20 cellular contexts compared by ENCODE assay signal in the genomic region with DNA sequence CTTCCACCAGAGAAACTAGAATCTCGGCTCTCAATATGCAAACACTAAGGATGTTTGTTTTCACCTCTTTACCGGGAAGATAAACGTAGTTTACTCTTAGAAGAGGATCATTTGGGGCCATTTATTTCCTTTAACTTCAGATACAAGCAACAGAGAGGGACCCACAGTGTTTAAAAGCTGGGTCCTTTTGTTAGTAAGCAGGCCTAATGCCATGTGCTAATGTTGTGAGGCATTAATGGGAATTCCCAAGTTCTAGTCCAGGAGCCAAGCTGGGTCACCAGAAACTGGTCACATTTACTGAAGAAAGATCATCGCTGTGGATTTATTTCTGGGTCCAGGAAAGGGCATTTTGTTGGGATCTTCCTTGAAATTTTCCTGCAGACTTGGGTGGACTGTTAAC.
"Had no signal": no experiment of that assay in that cellular context is flagged by ENCODE, and none has a peak within 500 bp of the region (broad histone marks: within the 10 kb centered on the region; RNA-seq: fewer than 3 reads in every experiment).

No MANE protein-coding gene starts in this region.

- H3K27me3 ChIP-seq: ovary, testis had no signal

- H3K4me3 ChIP-seq: lung, ovary, smooth muscle cell, testis had no signal

- H3K36me3 Mint-ChIP-seq: immature natural killer cell; naive B cell; stimulated activated effector memory CD8-positive, alpha-beta T cell treated with anti-CD3 and anti-CD28 coated beads, Interleukin-12 subunit alpha, Interleukin-12 subunit beta, amount 100 ng/mL, for 72 hours had no signal

- H3K27me3 Mint-ChIP-seq: central memory CD8-positive, alpha-beta T cell; naive B cell had no signal

- H3K27ac ChIP-seq: ovary, testis had no signal

- H3K4me1 Mint-ChIP-seq: central memory CD8-positive, alpha-beta T cell; immature natural killer cell; naive B cell; stimulated activated effector memory CD8-positive, alpha-beta T cell treated with anti-CD3 and anti-CD28 coated beads, Interleukin-12 subunit alpha, Interleukin-12 subunit beta, amount 100 ng/mL, for 72 hours had no signal

- H3K4me2 ChIP-seq: smooth muscle cell had no signal

- FAIRE-seq: endometrium, frontal cortex, keratinocyte had no signal

- H3K36me3 ChIP-seq: ovary had no signal

- H3K27ac Mint-ChIP-seq: immature natural killer cell; naive B cell; stimulated activated effector memory CD8-positive, alpha-beta T cell treated with anti-CD3 and anti-CD28 coated beads, Interleukin-12 subunit alpha, Interleukin-12 subunit beta, amount 100 ng/mL, for 72 hours had no signal

- H3K4me3 Mint-ChIP-seq: central memory CD8-positive, alpha-beta T cell; immature natural killer cell; naive B cell; stimulated activated effector memory CD8-positive, alpha-beta T cell treated with anti-CD3 and anti-CD28 coated beads, Interleukin-12 subunit alpha, Interleukin-12 subunit beta, amount 100 ng/mL, for 72 hours had no signal

- DNase-seq: cortex of kidney; dorsolateral prefrontal cortex; effector CD8-positive, alpha-beta T cell; immature natural killer cell; left ventricle myocardium superior; naive B cell; ovary; right cardiac atrium; stimulated activated CD4-positive, alpha-beta T cell treated with anti-CD3 and anti-CD28 coated beads, Interleukin-2, amount 100 ng/mL, for 48 hours; stimulated activated CD8-positive, alpha-beta memory T cell treated with anti-CD3 and anti-CD28 coated beads, Interleukin-4, amount 100 ng/mL, for 48 hours; stimulated activated naive CD8-positive, alpha-beta T cell treated with anti-CD3 and anti-CD28 coated beads, Interleukin-15, Interleukin-2, amounts not matched to agents 100 U/mL and 50 U/mL, for 24 hours; testis; trophoblast cell had no signal

- H3K9me3 ChIP-seq: ovary, testis had no signal
